2 cellular contexts compared by ENCODE assay signal in the genomic region with DNA sequence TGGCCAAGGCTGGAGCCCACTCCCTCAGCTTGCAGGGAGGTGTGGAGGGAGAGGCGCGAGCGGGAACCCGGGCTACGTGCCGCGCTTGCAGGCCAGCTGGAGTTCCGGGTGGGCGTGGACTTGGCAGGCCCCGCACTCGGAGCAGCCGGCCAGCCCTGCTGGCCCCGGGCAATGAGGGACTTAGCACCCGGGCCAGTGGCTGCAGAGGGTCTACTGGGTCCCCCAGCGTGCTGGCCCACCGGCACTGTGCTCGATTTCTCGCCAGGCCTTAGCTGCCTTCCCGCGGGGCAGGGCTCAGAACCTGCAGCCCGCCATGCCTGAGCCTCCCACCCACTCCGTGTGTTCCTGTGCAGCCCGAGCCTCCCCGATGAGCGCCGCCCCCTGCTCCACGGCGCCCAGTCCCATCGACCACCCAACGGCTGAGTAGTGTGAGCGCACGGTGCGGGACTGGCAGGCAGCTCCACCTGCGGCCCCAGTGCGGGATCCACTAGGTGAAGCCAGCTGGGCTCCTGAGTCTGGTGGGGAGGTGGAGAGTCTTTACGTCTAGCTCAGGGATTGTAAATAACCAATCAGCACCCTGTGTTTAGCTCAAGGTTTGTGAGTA. TPM values are rescaled to one million over a fixed set of nuclear protein-coding genes. Genes with fewer than 3 reads are reported as not detected.
"Had no signal": no experiment of that assay in that cellular context is flagged by ENCODE, and none has a peak within 500 bp of the region (broad histone marks: within the 10 kb centered on the region; RNA-seq: fewer than 3 reads in every experiment).

No MANE protein-coding gene starts in this region.

RNA-seq across cellular contexts. Expression of gene CFAP20DC, which starts 1.1 kb away (rescaled TPM):
- total RNA-seq: ascending aorta, SJCRH30 had no signal
